ENCODE assay signal across 25 cellular contexts in the genomic region with DNA sequence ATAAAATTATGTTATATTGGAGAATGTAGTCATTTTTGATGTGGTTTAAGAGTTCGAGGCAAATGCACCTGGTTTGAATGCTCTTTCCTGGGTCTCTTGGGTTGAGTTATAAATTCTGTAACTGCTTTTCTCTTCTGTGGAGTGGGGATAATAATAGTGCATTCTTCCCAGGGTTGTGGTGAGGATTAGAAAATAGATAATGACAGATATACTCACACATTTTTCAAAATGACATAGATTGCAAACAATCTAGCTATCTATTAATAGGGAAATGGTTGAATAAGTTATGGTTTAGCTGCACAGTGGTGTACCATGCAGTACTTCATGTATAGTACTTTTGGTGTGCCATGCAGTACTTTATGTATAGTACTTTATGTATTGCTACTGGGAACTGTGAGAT.
"Had no signal": no experiment of that assay in that cellular context is flagged by ENCODE, and none has a peak within 500 bp of the region (broad histone marks: within the 10 kb centered on the region; RNA-seq: fewer than 3 reads in every experiment).

No MANE protein-coding gene starts in this region.

- H3K4me1 ChIP-seq: adrenal gland had no signal

- H3K27me3 Mint-ChIP-seq: activated CD4-positive, alpha-beta memory T cell treated with anti-CD3 and anti-CD28 coated beads for 36 hours; activated CD4-positive, alpha-beta T cell treated with anti-CD3 and anti-CD28 coated beads, Interleukin-2, amount 10 ng/mL, durations not matched to agents 7 days and 5 days; activated naive CD8-positive, alpha-beta T cell treated with anti-CD3 and anti-CD28 coated beads, Interleukin-2, amount 10 ng/mL, durations not matched to agents 7 days and 5 days; activated T-helper 17 cell treated with anti-CD3 and anti-CD28 coated beads, Interleukin-2, amount 50 U/mL, for 72 hours had no signal

- H3K4me3 ChIP-seq: adrenal gland, MG63, SJSA1 had no signal

- H3K9ac ChIP-seq: KMS-11 had no signal

- H3K27ac ChIP-seq: adrenal gland, KMS-11, SJSA1 had no signal

- ATAC-seq: activated T-cell treated with anti-CD3 and anti-CD28 coated beads, Interleukin-2, amount 50 U/mL, for 4 hours; activated T-helper 17 cell treated with anti-CD3 and anti-CD28 coated beads, Interleukin-2, amount 50 U/mL, for 72 hours; PC-3; SK-N-SH treated with all-trans-retinoic acid at 6 μM for 48 hours had no signal

- H3K27me3 ChIP-seq: adrenal gland, MG63, SJSA1 had no signal

- H3K4me3 Mint-ChIP-seq: activated CD4-positive, alpha-beta memory T cell treated with anti-CD3 and anti-CD28 coated beads for 36 hours; activated CD4-positive, alpha-beta T cell treated with anti-CD3 and anti-CD28 coated beads, Interleukin-2, amount 10 ng/mL, durations not matched to agents 7 days and 5 days; activated naive CD8-positive, alpha-beta T cell treated with anti-CD3 and anti-CD28 coated beads, Interleukin-2, amount 10 ng/mL, durations not matched to agents 7 days and 5 days; activated T-cell treated with anti-CD3 and anti-CD28 coated beads, Interleukin-2, amount 50 U/mL, for 4 hours; activated T-helper 17 cell treated with anti-CD3 and anti-CD28 coated beads, Interleukin-2, amount 50 U/mL, for 72 hours; T-helper 1 cell treated with Interleukin-12 subunit alpha and Interleukin-12 subunit beta and Interleukin-4 antibody, amounts not matched to agents 30 μg/mL and 1 μg/mL, for 36 hours had no signal

- H3K4me2 ChIP-seq: KMS-11 had no signal

- H3K27ac Mint-ChIP-seq: activated CD4-positive, alpha-beta memory T cell treated with anti-CD3 and anti-CD28 coated beads for 36 hours; activated CD4-positive, alpha-beta T cell treated with anti-CD3 and anti-CD28 coated beads, Interleukin-2, amount 10 ng/mL, durations not matched to agents 7 days and 5 days; activated naive CD8-positive, alpha-beta T cell treated with anti-CD3 and anti-CD28 coated beads, Interleukin-2, amount 10 ng/mL, durations not matched to agents 7 days and 5 days; activated T-helper 17 cell treated with anti-CD3 and anti-CD28 coated beads, Interleukin-2, amount 50 U/mL, for 72 hours; T-helper 1 cell treated with Interleukin-12 subunit alpha and Interleukin-12 subunit beta and Interleukin-4 antibody, amounts not matched to agents 30 μg/mL and 1 μg/mL, for 36 hours had no signal

- DNase-seq: activated CD4-positive, alpha-beta memory T cell treated with anti-CD3 and anti-CD28 coated beads for 36 hours; activated CD4-positive, alpha-beta T cell treated with anti-CD3 and anti-CD28 coated beads, Interleukin-2, amount 10 ng/mL, durations not matched to agents 7 days and 5 days; activated CD4-positive, CD25-positive, alpha-beta regulatory T cell; activated CD8-positive, alpha-beta memory T cell treated with anti-CD3 and anti-CD28 coated beads for 24 hours; activated naive CD4-positive, alpha-beta T cell treated with anti-CD3 and anti-CD28 coated beads, Interleukin-2, amount 50 U/mL, for 16 hours; activated naive CD8-positive, alpha-beta T cell treated with anti-CD3 and anti-CD28 coated beads, Interleukin-2, amount 10 ng/mL, durations not matched to agents 7 days and 5 days; activated T-cell treated with anti-CD3 and anti-CD28 coated beads, Interleukin-2, amount 50 U/mL, for 4 hours; adrenal gland; anterior cingulate cortex; cerebellar nuclear complex; MG63; NCI-H1105; NCI-H1436; NCI-H187; NCI-H2081; NCI-H446; NCI-H524; PC-3; SHP77; T-helper 9 cell had no signal

- H3K4me1 Mint-ChIP-seq: activated T-helper 17 cell treated with anti-CD3 and anti-CD28 coated beads, Interleukin-2, amount 50 U/mL, for 72 hours had no signal

- H3K9me3 ChIP-seq: adrenal gland, SJSA1 had no signal
